ENCODE assay signal across 8 cellular contexts in genomic region chr9:94167376-94167775, GRCh38.
A peak's percentile ranks its signal among the peaks of the same experiment; 100 is the strongest.
DNase-seq lines count a peak whose midpoint lies in the region; TF ChIP-seq lines count a peak whose summit lies in the region.

No MANE protein-coding gene starts in this region.

- TF ChIP-seq CTCF in DOHH2 (IDR thresholded peaks at IDR 0.05; ENCODE audit: low read depth, low read length, poor library complexity, severe bottlenecking) (no peak), fibroblast of mammary gland (conservative IDR thresholded peaks at IDR 0.05; ENCODE audit: control insufficient read depth, insufficient read depth, low read depth, low read length) (no peak), prostate gland (IDR thresholded peaks at IDR 0.05) (no peak)

- H3F3A ChIP-seq in DOHH2 (ENCODE audit: control insufficient read depth, insufficient read depth) = peaks cover 15% of the 10 kb centered on the region

- H3K4me1 ChIP-seq in DOHH2 (ENCODE audit: control insufficient read depth, low read length) (peaks cover 56% of the 10 kb centered on the region), prostate gland (replicated peaks) (peaks cover 6% of the 10 kb centered on the region)

- peaks cover 32% of the 10 kb centered on the region; the same call in 1 of the 2 replicates for H4K20me1 ChIP-seq in DOHH2 (ENCODE audit: control insufficient read depth, insufficient read depth, low read depth, low read length)

- H3K79me2 ChIP-seq in DOHH2 (ENCODE audit: control insufficient read depth, low read length) = peaks cover 58% of the 10 kb centered on the region

- H3K36me3 ChIP-seq in DOHH2 (ENCODE audit: control insufficient read depth, low read length) = peaks cover 52% of the 10 kb centered on the region
- peaks cover 46% of the 10 kb centered on the region for H3K36me3 ChIP-seq in SK-N-MC (ENCODE audit: insufficient read depth, low read length)
- H3K36me3 ChIP-seq in prostate gland = no peaks in the 10 kb centered on the region

- intact Hi-C loops in prostate gland (cut with DNase I) = no loop called here

- H3K4me2 ChIP-seq in DOHH2 (ENCODE audit: low read length) = peak overlapping the region; percentile 79

- H3K27me3 ChIP-seq in DOHH2 (ENCODE audit: control insufficient read depth, low read length) = no peaks in the 10 kb centered on the region
- H3K27me3 ChIP-seq in prostate gland (replicated peaks; ENCODE audit: insufficient read depth) = no peaks in the 10 kb centered on the region

- H3K9me3 ChIP-seq in DOHH2 (ENCODE audit: control insufficient read depth, insufficient read depth, low read length) = no peaks in the 10 kb centered on the region
- H3K9me3 ChIP-seq in SK-N-MC (ENCODE audit: low read depth, low read length) = no peaks in the 10 kb centered on the region
- no peaks in the 10 kb centered on the region for H3K9me3 ChIP-seq in prostate gland

- H3K9me2 ChIP-seq in DOHH2 (replicated peaks; ENCODE audit: control insufficient read depth, low read length) = no peaks in the 10 kb centered on the region

- peak overlapping the region; percentile 96 for H3K9ac ChIP-seq in SK-N-MC (ENCODE audit: insufficient read length)

- H3K4me3 ChIP-seq in DOHH2 (ENCODE audit: low read length) (peak overlapping the region; percentile 91), SK-N-MC (peak overlapping the region; percentile 92), fibroblast of mammary gland (ENCODE audit: control insufficient read depth, low read depth, low read length) (peak overlapping the region; percentile 64), prostate gland (peak overlapping the region; percentile 95 to 98)

- H3K27ac ChIP-seq in DOHH2 (ENCODE audit: low read depth, low read length) = peak overlapping the region; percentile 76
- peak overlapping the region; percentile 85 for H3K27ac ChIP-seq in SK-N-MC
- peak overlapping the region; percentile 99 to 100 for H3K27ac ChIP-seq in prostate gland

- no peak for TF ChIP-seq POLR2A in prostate gland (IDR thresholded peaks at IDR 0.05)

- WGBS in prostate gland = 2% methylated on average over 4 of the region's 4 CpGs

- DNase-seq in SK-N-MC (ENCODE audit: low read depth, low spot score) (no peak), fibroblast of mammary gland (ENCODE audit: low read depth) (no peak), prostate gland (ENCODE audit: low spot score) (no peak), NCI-H146 treated with DMSO at 0.1 percent for 48 hours (lab: John Stamatoyannopoulos, UW; ENCODE audit: unreplicated experiment) (no peak), Ammon's horn (ENCODE audit: low spot score) (no peak), COLO829 (ENCODE audit: low spot score) (no peak), NCI-H146 (lab: John Stamatoyannopoulos, UW) (no peak)
